In the genomic region with DNA sequence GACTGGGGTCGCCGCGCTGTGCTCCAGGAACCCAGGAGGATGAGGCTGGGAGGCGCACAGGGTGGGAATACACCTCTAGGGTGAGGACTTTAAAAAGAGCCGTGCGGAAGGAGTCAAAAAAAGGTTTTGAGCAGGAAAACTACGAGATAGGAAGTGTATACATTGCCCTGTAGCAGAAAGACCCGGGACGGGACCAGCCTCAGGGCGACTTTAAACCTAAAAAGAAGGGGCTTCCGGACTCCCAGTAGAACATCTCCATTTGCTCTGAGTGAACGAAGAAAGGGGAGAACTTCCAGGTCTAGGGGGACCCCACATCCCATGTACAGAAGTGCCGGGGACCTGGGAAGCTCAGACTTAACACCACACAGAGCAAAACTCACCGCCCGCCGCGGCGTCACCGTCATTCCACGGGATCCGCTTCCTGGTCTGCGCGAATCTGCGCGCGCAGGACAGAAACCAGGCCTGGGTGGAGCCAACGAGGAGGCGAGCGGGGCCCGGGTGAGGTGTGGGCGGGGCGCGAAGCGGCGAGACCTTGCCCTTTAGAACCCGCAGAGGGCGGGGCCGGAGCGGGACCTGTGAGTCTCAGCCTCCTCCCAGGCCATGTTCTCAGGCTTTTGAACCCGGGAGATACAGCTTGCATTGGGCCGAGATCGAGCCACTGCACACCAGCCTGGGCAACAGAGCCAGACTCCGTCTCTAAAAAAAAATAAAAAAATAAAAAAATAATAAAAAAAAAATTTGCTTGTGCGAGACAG, we compare ENCODE assay signal across 8 cellular contexts. TPM values are rescaled to one million over a fixed set of nuclear protein-coding genes. Genes with fewer than 3 reads are reported as not detected.
DNase-seq lines count a peak whose midpoint lies in the region; ATAC-seq, FAIRE-seq and TF ChIP-seq lines count a peak whose summit lies in the region.
"Not testable (repeated sequence)": the region's sequence is repeated elsewhere in the genome, so short reads cannot be mapped to it uniquely, and the experiment has no call there.

A gene (minus strand): TSS at position 428 of the 755 bp plus-strand sequence. CDS start 3,675 bp downstream, outside the sequence.

- not testable (repeated sequence) for H2BK120ac ChIP-seq in H1 (replicated peaks; ENCODE audit: low read depth, low read length)

- not testable (repeated sequence) for H2BK12ac ChIP-seq in H1 (ENCODE audit: low read depth, low read length)

- not testable (repeated sequence) for H4K20me1 ChIP-seq in H1 (replicated peaks in 1 of 2; ENCODE audit: control insufficient read depth in 1 of 2, insufficient read depth in 2 of 2, low read length in 2 of 2)

- peak within 1 kb of the TSS; percentile 68 to 82 (median 79) for H3K4me3 ChIP-seq in H1 (ENCODE audit: extremely low read depth in 1 of 4, insufficient read depth in 2 of 4, low read depth in 3 of 4, low read length in 4 of 4)

- H3K27ac Mint-ChIP-seq in activated CD8-positive, alpha-beta memory T cell treated with anti-CD3 and anti-CD28 coated beads, Interleukin-2, amount 10 ng/mL, durations not matched to agents 7 days and 5 days: peak within 1 kb of the TSS; percentile 89

- not testable (repeated sequence) for H3K27ac ChIP-seq in H1 (ENCODE audit: low read depth, low read length)

- CTCF ChIA-PET in activated CD8-positive, alpha-beta memory T cell treated with anti-CD3 and anti-CD28 coated beads, Interleukin-2, amount 10 ng/mL, durations not matched to agents 7 days and 5 days (lab: Charles Lee); H1 (lab: Charles Lee; ENCODE audit: partially characterized antibody): not testable (repeated sequence)

- H3K4me1 ChIP-seq in H1 (replicated peaks in 1 of 4; ENCODE audit: control insufficient read depth in 3 of 4, insufficient read depth in 4 of 4, low read length in 3 of 4): not testable (repeated sequence)

- peaks cover 13% of the 10 kb centered on the region for H3K4me1 Mint-ChIP-seq in activated CD8-positive, alpha-beta memory T cell treated with anti-CD3 and anti-CD28 coated beads, Interleukin-2, amount 10 ng/mL, durations not matched to agents 7 days and 5 days

- not testable (repeated sequence) for H3K79me1 ChIP-seq in H1 (ENCODE audit: low read depth, low read length)

- not testable (repeated sequence) for H2BK20ac ChIP-seq in H1 (ENCODE audit: low read length)

- H2AFZ ChIP-seq in H1 (ENCODE audit: low read length): not testable (repeated sequence)

- H2BK5ac ChIP-seq in H1 (ENCODE audit: low read depth, low read length): not testable (repeated sequence)

- peak within 1 kb of the TSS in 3 of 4 experiments; percentile 20 to 54 (median 27); a peak in 5 of 7 replicates for H3K9ac ChIP-seq in H1 (replicated peaks in 1 of 4; ENCODE audit: extremely low read depth in 1 of 4, low read depth in 3 of 4, low read length in 3 of 4)

- not testable (repeated sequence) for H3K9me3 ChIP-seq in H1 (ENCODE audit: insufficient read depth in 2 of 2, low read depth in 1 of 2, low read length in 1 of 2)

- H3K79me2 ChIP-seq in H1 (ENCODE audit: control insufficient read depth in 1 of 2, insufficient read depth in 2 of 2, low read length in 2 of 2): not testable (repeated sequence)

- H3K36me3 Mint-ChIP-seq in activated CD8-positive, alpha-beta memory T cell treated with anti-CD3 and anti-CD28 coated beads, Interleukin-2, amount 10 ng/mL, durations not matched to agents 7 days and 5 days: peaks cover 42% of the 10 kb centered on the region

- TF ChIP-seq CTCF in H1 (IDR thresholded peaks at IDR 0.05; ENCODE audit: control extremely low read depth in 1 of 3, insufficient read depth in 1 of 3, low read depth in 1 of 3, low read length in 3 of 3): not testable (repeated sequence)

- not testable (repeated sequence) for H3K56ac ChIP-seq in H1 (replicated peaks; ENCODE audit: insufficient read length, low read depth, low read length)

- WGBS in H1 (ENCODE audit: extremely low coverage in 1 of 2, insufficient coverage in 1 of 2, insufficient read length in 1 of 2, insufficient replicate concordance in 2 of 2, low coverage in 1 of 2, low lambda C conversion rate in 2 of 2, missing lambda C conversion rate in 1 of 2), 2 experiments: 7% methylated on average over 25 of the region's 44 CpGs; no CpG with 5 or more reads in 1 of the 2 experiments

- H3K4ac ChIP-seq in H1 (replicated peaks; ENCODE audit: insufficient read length, low read depth, low read length): not testable (repeated sequence)

- TF ChIP-seq RAD21 in H1 (IDR thresholded peaks at IDR 0.05 in 1 of 2, conservative IDR thresholded peaks at IDR 0.05 in 1 of 2; ENCODE audit: low read depth in 2 of 2, low read length in 2 of 2): not testable (repeated sequence)

- not testable (repeated sequence) for H3K36me3 ChIP-seq in H1 (ENCODE audit: control insufficient read depth in 2 of 4, insufficient read depth in 4 of 4, low read length in 3 of 4)

- H3K9me3 Mint-ChIP-seq in activated CD8-positive, alpha-beta memory T cell treated with anti-CD3 and anti-CD28 coated beads, Interleukin-2, amount 10 ng/mL, durations not matched to agents 7 days and 5 days (ENCODE audit: low read depth): peaks cover 14% of the 10 kb centered on the region

- DNase-seq in C1 segment of cervical spinal cord (lab: John Stamatoyannopoulos, UW): peak in 12 of 14 donors; percentile 2 to 78 (median 30)
- peak; percentile 9 for DNase-seq in NOMO-1 treated with DMSO at 0.1 percent for 48 hours (lab: John Stamatoyannopoulos, UW; ENCODE audit: unreplicated experiment)
- peak; percentile 79 for DNase-seq in activated CD8-positive, alpha-beta memory T cell treated with anti-CD3 and anti-CD28 coated beads, Interleukin-2, amount 10 ng/mL, durations not matched to agents 7 days and 5 days
- DNase-seq in H1 (ENCODE audit: low read depth in 1 of 2, low spot score in 2 of 2): peak in 1 of 2 experiments; percentile 62
- peak; percentile 46 to 51 for DNase-seq in lung microvascular endothelial cell (ENCODE audit: low read depth in 2 of 2)
- peak; percentile 59 for DNase-seq in stimulated activated CD4-positive, alpha-beta T cell treated with anti-CD3 and anti-CD28 coated beads, Interleukin-4, amount 100 ng/mL, for 1 hour

- H4K8ac ChIP-seq in H1 (ENCODE audit: extremely low read depth, insufficient read depth, low read length): not testable (repeated sequence)

- not testable (repeated sequence) for TF ChIP-seq POLR2A in H1 (IDR thresholded peaks at IDR 0.05; ENCODE audit: control extremely low read depth in 1 of 2, low read depth in 2 of 2, low read length in 2 of 2)

- H3K27me3 Mint-ChIP-seq in activated CD8-positive, alpha-beta memory T cell treated with anti-CD3 and anti-CD28 coated beads, Interleukin-2, amount 10 ng/mL, durations not matched to agents 7 days and 5 days: not testable (repeated sequence)

- POLR2A ChIA-PET in H1 (lab: Charles Lee; ENCODE audit: partially characterized antibody): not testable (repeated sequence)

- not testable (repeated sequence) for H4K5ac ChIP-seq in H1 (ENCODE audit: insufficient read length, low read depth, low read length)

- not testable (repeated sequence) for H3K14ac ChIP-seq in H1 (ENCODE audit: insufficient read length)

- H2AK5ac ChIP-seq in H1 (ENCODE audit: low read depth, low read length): not testable (repeated sequence)

- H3K23ac ChIP-seq in H1 (ENCODE audit: insufficient read length): not testable (repeated sequence)

- peak; percentile 32 for FAIRE-seq in H1 (lab: Jason Lieb, UNC)

- H4K91ac ChIP-seq in H1 (replicated peaks; ENCODE audit: insufficient read length, low read length): not testable (repeated sequence)

- H3K4me3 Mint-ChIP-seq in activated CD8-positive, alpha-beta memory T cell treated with anti-CD3 and anti-CD28 coated beads, Interleukin-2, amount 10 ng/mL, durations not matched to agents 7 days and 5 days: peak within 1 kb of the TSS; percentile 98

- not testable (repeated sequence) for H3K23me2 ChIP-seq in H1 (ENCODE audit: low read depth, low read length)

- not testable (repeated sequence) for H3K18ac ChIP-seq in H1 (ENCODE audit: extremely low read depth, low read length)

- not testable (repeated sequence) for H2BK15ac ChIP-seq in H1 (ENCODE audit: low read length)

- not testable (repeated sequence) for TF ChIP-seq EP300 in H1 (IDR thresholded peaks at IDR 0.05; ENCODE audit: borderline replicate concordance in 1 of 2, low read depth in 2 of 2, low read length in 2 of 2)

- peak within 1 kb of the TSS; percentile 64 to 72 for H3K4me2 ChIP-seq in H1 (ENCODE audit: insufficient read depth in 1 of 2, low read depth in 2 of 2, low read length in 2 of 2)

- not testable (repeated sequence) for H3K27me3 ChIP-seq in H1 (replicated peaks in 1 of 4; ENCODE audit: control insufficient read depth in 3 of 4, extremely low read depth in 1 of 4, insufficient read depth in 3 of 4, low read length in 3 of 4)

- ATAC-seq in GM19397 (IDR thresholded peaks at IDR 0.05; ENCODE audit: unreplicated experiment) (peak; percentile 97), HG03469 (IDR thresholded peaks at IDR 0.05; ENCODE audit: unreplicated experiment) (peak; percentile 93)
- peak; percentile 100 for ATAC-seq in activated CD8-positive, alpha-beta memory T cell treated with anti-CD3 and anti-CD28 coated beads, Interleukin-2, amount 10 ng/mL, durations not matched to agents 7 days and 5 days

TF ChIP-seq in H1, 55 proteins besides CTCF, POLR2A, EP300 and RAD21:
- TF ChIP-seq KDM4A (IDR thresholded peaks at IDR 0.05; ENCODE audit: low read depth, low read length, severe bottlenecking): peak; percentile 53

RNA-seq across cellular contexts. Expression of the gene that starts here (rescaled TPM):
- total RNA-seq in activated CD8-positive, alpha-beta memory T cell treated with anti-CD3 and anti-CD28 coated beads, Interleukin-2, amount 10 ng/mL, durations not matched to agents 7 days and 5 days: 10 to 100 TPM; 15.5 to 18.6 TPM
- 22.8 and 23.0 TPM in 2 replicates for total RNA-seq in H1 (2021; fragmentation: NEBNext Ultra II Directional; extraction: Animal tissue kit (Norgen Biotek cat#: 25700))
- polyA plus RNA-seq in H1 (2011; rRNA removed): 5.5 and 7.3 TPM in 2 replicates
- polyA plus RNA-seq in H1 (2011; cell fraction: cytosol; rRNA removed): 7.0 TPM
- polyA plus RNA-seq in H1 (2011; cell fraction: nucleus; rRNA removed): 9.6 TPM
- polyA plus RNA-seq in H1 (2012, experiment 1 of 2): 7.0 to 15.1 TPM (median 9.7 TPM) in 4 replicates
- 0.38 TPM for polyA plus RNA-seq in H1 (2012, experiment 2 of 2)
- 17.8 TPM for polyA plus RNA-seq in H1 (2013, experiment 1 of 2)
- 18.6 TPM for polyA plus RNA-seq in H1 (2013, experiment 2 of 2)
- polyA minus RNA-seq in H1 (2011; rRNA and poly(A)+ RNA removed): 25.9 and 44.9 TPM in 2 replicates
- polyA minus RNA-seq in H1 (2011; cell fraction: cytosol; rRNA and poly(A)+ RNA removed): 10.3 TPM
- polyA minus RNA-seq in H1 (2011; cell fraction: nucleus; rRNA and poly(A)+ RNA removed): 63.2 TPM
- 10.0 and 20.2 TPM in 2 replicates for total RNA-seq in lung microvascular endothelial cell
